Comparison of ENCODE assay signal across 19 cellular contexts in the genomic region with DNA sequence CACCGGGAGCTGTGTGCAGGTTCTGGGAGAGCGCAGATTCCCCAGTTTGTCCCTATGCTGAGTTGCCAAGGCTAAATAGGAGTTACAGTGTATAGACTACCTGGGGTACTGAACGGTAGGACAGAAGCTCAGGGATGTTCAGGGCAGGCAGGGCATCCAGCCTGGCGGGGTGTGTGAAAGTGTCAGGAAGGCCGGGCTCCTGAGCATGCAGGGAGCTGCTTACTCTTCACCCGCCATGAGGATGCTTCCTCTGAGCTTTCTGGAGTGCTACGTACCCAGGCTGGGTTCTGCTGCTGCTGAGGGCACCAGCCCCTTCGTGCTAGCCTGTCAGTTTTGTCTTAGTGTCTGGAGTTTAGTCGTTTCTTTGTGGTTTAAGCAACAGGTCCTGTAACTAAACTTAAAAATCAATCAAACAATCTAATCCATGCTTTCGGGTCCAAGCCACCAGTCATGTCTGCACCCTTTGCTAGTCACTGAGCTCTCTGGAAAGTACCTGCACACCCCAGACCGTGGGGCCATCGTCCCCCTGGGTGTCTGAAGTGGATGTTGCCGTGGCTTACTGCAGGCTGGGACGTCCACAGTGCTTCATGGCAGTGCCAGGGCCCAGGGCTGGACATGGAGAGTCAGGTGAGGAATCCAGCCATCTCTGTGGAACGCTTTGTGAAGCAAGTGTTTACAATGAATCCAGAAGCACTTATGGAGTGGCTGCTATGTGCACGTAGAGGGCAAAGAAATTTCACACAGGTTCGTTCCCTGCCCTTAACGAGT.
DNase-seq lines count a peak whose midpoint lies in the region; ATAC-seq and TF ChIP-seq lines count a peak whose summit lies in the region.
"Had no signal": no experiment of that assay in that cellular context is flagged by ENCODE, and none has a peak within 500 bp of the region (broad histone marks: within the 10 kb centered on the region; RNA-seq: fewer than 3 reads in every experiment).

No MANE protein-coding gene starts in this region.

- peaks cover 42% of the 10 kb centered on the region for H3K4me1 Mint-ChIP-seq in memory B cell

- H3K9me3 Mint-ChIP-seq in memory B cell, result no peaks in the 10 kb centered on the region

- H3K36me3 Mint-ChIP-seq in memory B cell, result peaks cover 7% of the 10 kb centered on the region

- no peak overlapping the region for H3K4me3 ChIP-seq in upper lobe of left lung
- H3K4me3 ChIP-seq: GM12878, SJCRH30 had no signal

- H3K27me3 Mint-ChIP-seq in memory B cell, result no peaks in the 10 kb centered on the region

- TF ChIP-seq CTCF in upper lobe of left lung (IDR thresholded peaks at IDR 0.05), result no peak

- no peak for TF ChIP-seq EP300 in upper lobe of left lung (IDR thresholded peaks at IDR 0.05)

- no peaks in the 10 kb centered on the region for H3K27me3 ChIP-seq in upper lobe of left lung
- H3K27me3 ChIP-seq: SJCRH30 had no signal

- WGBS in upper lobe of left lung, 2 donors, result 77 to 81% methylated on average over 16 to 18 of the region's 18 CpGs

- peak overlapping the region; percentile 64 for H3K27ac Mint-ChIP-seq in memory B cell

- no peaks in the 10 kb centered on the region for H3K9me3 ChIP-seq in upper lobe of left lung
- H3K9me3 ChIP-seq: SJCRH30 had no signal

- TF ChIP-seq POLR2A in upper lobe of left lung (IDR thresholded peaks at IDR 0.05), result no peak

- H3K4me1 ChIP-seq in upper lobe of left lung, result peaks cover 0 to 7% (median 3%) of the 10 kb centered on the region in 4 donors

- ATAC-seq in memory B cell (ENCODE audit: low read depth) (no peak), upper lobe of left lung (ENCODE audit: low FRiP score in 2 of 2) (peak; percentile 34 to 76), HG02763 (IDR thresholded peaks at IDR 0.05; ENCODE audit: unreplicated experiment) (no peak)
- ATAC-seq: GM12878 had no signal

- DNase-seq in DMS53 (lab: John Stamatoyannopoulos, UW) (peak; percentile 2), DMS53 treated with DMSO at 0.1 percent for 48 hours (lab: John Stamatoyannopoulos, UW; ENCODE audit: unreplicated experiment) (no peak), NCI-H2029 treated with DMSO at 0.1 percent for 48 hours (lab: John Stamatoyannopoulos, UW) (peak; percentile 93), memory B cell (ENCODE audit: low spot score in 2 of 2) (no peak), upper lobe of left lung (peak in 1 of 2 donors; percentile 17), SHP77 treated with DMSO at 0.1 percent for 48 hours (lab: John Stamatoyannopoulos, UW) (no peak), DMS153 (lab: John Stamatoyannopoulos, UW) (no peak)
- DNase-seq: AML-193, EL, GOT3, NCI-H1436, NCI-H1930, NCI-H524, NCI-H82 had no signal

- H3K4me3 Mint-ChIP-seq in memory B cell, result no peak overlapping the region

- no peak overlapping the region for H3K27ac ChIP-seq in upper lobe of left lung
- H3K27ac ChIP-seq: 22Rv1, HL-60, SJCRH30 had no signal

- H3K36me3 ChIP-seq in upper lobe of left lung, result no peaks in the 10 kb centered on the region
- H3K36me3 ChIP-seq: SJCRH30 had no signal

Comparison
In these comparisons a context has a peak if more than half of its experiments do, and no peak if none do; other contexts are left out.
1. DNase-seq: peak in DMS53 (single experiment) and NCI-H2029 treated with DMSO at 0.1 percent for 48 hours (single experiment); none in DMS53 treated with DMSO at 0.1 percent for 48 hours (single experiment), memory B cell (0 of 2), SHP77 treated with DMSO at 0.1 percent for 48 hours (single experiment) and DMS153 (single experiment).
2. ATAC-seq: peak in upper lobe of left lung (2 of 2); none in memory B cell (single experiment) and HG02763 (single experiment).